Comparison of ENCODE assay signal across 15 cellular contexts in the genomic region with DNA sequence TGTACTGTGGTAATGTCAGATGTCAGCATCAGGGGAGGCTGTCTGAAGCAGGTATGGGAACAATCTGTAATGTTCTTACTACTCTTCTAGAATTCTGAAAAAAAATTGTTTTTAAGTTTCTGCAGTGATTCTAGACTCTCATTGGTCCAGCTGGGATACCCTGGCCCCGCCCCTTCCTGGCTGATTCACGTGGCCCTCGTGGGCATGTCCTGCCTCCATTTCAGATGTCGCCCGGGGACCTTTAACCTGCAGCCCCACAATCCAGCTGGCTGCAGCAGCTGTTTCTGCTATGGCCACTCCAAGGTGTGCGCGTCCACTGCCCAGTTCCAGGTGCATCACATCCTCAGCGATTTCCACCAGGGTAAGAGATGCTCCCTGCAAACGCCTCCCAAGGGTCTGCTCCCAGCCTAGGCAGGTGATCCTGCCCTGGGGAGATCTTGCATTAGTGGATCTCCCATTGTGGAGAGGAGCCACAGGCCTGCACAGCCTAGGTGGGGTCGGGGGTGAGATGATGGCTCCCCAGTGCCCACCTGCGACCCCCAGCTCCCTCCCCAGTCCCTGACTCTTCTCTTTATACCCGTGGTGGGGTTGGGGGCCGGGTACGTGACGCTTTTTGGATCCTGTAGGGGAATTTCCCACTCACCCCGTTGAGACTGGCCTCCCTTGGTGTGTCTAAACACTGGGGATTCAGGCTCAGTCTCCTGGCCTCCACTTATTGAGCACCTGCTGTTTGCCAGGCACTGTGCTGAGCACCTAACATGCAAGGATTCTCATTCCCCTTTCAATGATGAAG. TPM values are rescaled to one million over a fixed set of nuclear protein-coding genes. Genes with fewer than 3 reads are reported as not detected.
DNase-seq lines count a peak whose midpoint lies in the region; ATAC-seq and TF ChIP-seq lines count a peak whose summit lies in the region.
"Had no signal": no experiment of that assay in that cellular context is flagged by ENCODE, and none has a peak within 500 bp of the region (broad histone marks: within the 10 kb centered on the region; RNA-seq: fewer than 3 reads in every experiment).

No MANE protein-coding gene starts in this region.

- H3K4me1 Mint-ChIP-seq in T-cell: peaks cover 0 to 15% (median 12%) of the 10 kb centered on the region in 3 donors
- peaks cover 8% of the 10 kb centered on the region for H3K4me1 Mint-ChIP-seq in activated naive CD4-positive, alpha-beta T cell treated with anti-CD3 and anti-CD28 coated beads for 36 hours (ENCODE audit: low read depth)

- peaks cover 6% of the 10 kb centered on the region for H3F3A ChIP-seq in DOHH2 (ENCODE audit: control insufficient read depth, insufficient read depth)

- peaks cover 38% of the 10 kb centered on the region for H3K4me1 ChIP-seq in DOHH2 (ENCODE audit: control insufficient read depth, low read length)
- H3K4me1 ChIP-seq: psoas muscle, SJCRH30, vagina had no signal

- H3K4me3 Mint-ChIP-seq in T-cell: no peak overlapping the region
- H3K4me3 Mint-ChIP-seq in activated naive CD4-positive, alpha-beta T cell treated with anti-CD3 and anti-CD28 coated beads for 36 hours: no peak overlapping the region

- H3K27ac ChIP-seq in DOHH2 (ENCODE audit: low read depth, low read length): no peak overlapping the region
- H3K27ac ChIP-seq: C4-2B, psoas muscle, SJCRH30, vagina had no signal

- H4K20me1 ChIP-seq in DOHH2 (ENCODE audit: control insufficient read depth, insufficient read depth, low read depth, low read length): no peaks in the 10 kb centered on the region

- no peaks in the 10 kb centered on the region for H3K79me2 ChIP-seq in DOHH2 (ENCODE audit: control insufficient read depth, low read length)

- H3K4me3 ChIP-seq in DOHH2 (ENCODE audit: low read length): no peak overlapping the region
- H3K4me3 ChIP-seq: psoas muscle, SJCRH30, vagina had no signal

- intact Hi-C loops in activated naive CD4-positive, alpha-beta T cell treated with anti-CD3 and anti-CD28 coated beads for 36 hours (cut with micrococcal nuclease): loop anchor here (1.0 to 5.0 kb wide), 5 partner anchors 37 to 338 kb away; partner anchors contain the start of gene LAMC3

- POLR2A ChIA-PET in T-cell (lab: Charles Lee): no interaction called here

- H3K4me2 ChIP-seq in DOHH2 (ENCODE audit: low read length): peak overlapping the region; percentile 4; the same call in 1 of the 2 replicates

- CTCF ChIA-PET in T-cell (lab: Charles Lee): interaction anchor here in 1 of 2 donors (0.6 to 1.0 kb wide), 6 partner anchors 18 to 1773 kb away, joined by 3 to 5 read pairs (median 4); no protein-coding TSS in a partner anchor
- CTCF ChIA-PET in activated naive CD4-positive, alpha-beta T cell treated with anti-CD3 and anti-CD28 coated beads for 36 hours (lab: Charles Lee): interaction anchor here (0.6 to 4.4 kb wide), 17 partner anchors 11 to 581 kb away, joined by 3 to 54 read pairs (median 4); no protein-coding TSS in a partner anchor

- H3K36me3 Mint-ChIP-seq in T-cell: no peaks in the 10 kb centered on the region
- H3K36me3 Mint-ChIP-seq in activated naive CD4-positive, alpha-beta T cell treated with anti-CD3 and anti-CD28 coated beads for 36 hours (ENCODE audit: low read depth): no peaks in the 10 kb centered on the region

- H3K27me3 ChIP-seq in DOHH2 (ENCODE audit: control insufficient read depth, low read length): peaks cover 16% of the 10 kb centered on the region
- H3K27me3 ChIP-seq: vagina had no signal

- DNase-seq in T-cell (peak in 26 of 34 experiments; percentile 12 to 67 (median 34)), NCI-H1092 treated with DMSO at 0.1 percent for 48 hours (lab: John Stamatoyannopoulos, UW) (no peak), NCI-H69 (lab: John Stamatoyannopoulos, UW) (no peak)
- DNase-seq in activated naive CD4-positive, alpha-beta T cell treated with anti-CD3 and anti-CD28 coated beads for 36 hours: peak; percentile 69
- DNase-seq in stimulated activated CD4-positive, alpha-beta T cell treated with anti-CD3 and anti-CD28 coated beads, Interleukin-1b, Interleukin-23, amount 100 ng/mL, for 48 hours: peak; percentile 54
- DNase-seq: hypothalamus, MM.1S, NCI-H510A, psoas muscle, SJCRH30 had no signal

- no peaks in the 10 kb centered on the region for H3K9me2 ChIP-seq in DOHH2 (replicated peaks; ENCODE audit: control insufficient read depth, low read length)

- H3K9me3 ChIP-seq in DOHH2 (ENCODE audit: control insufficient read depth, insufficient read depth, low read length): no peaks in the 10 kb centered on the region
- H3K9me3 ChIP-seq: psoas muscle, SJCRH30, vagina had no signal

- no peaks in the 10 kb centered on the region for H3K9me3 Mint-ChIP-seq in T-cell
- no peaks in the 10 kb centered on the region for H3K9me3 Mint-ChIP-seq in activated naive CD4-positive, alpha-beta T cell treated with anti-CD3 and anti-CD28 coated beads for 36 hours

- TF ChIP-seq CTCF in DOHH2 (IDR thresholded peaks at IDR 0.05; ENCODE audit: low read depth, low read length, poor library complexity, severe bottlenecking): no peak

- no peak overlapping the region for H3K27ac Mint-ChIP-seq in T-cell
- H3K27ac Mint-ChIP-seq in activated naive CD4-positive, alpha-beta T cell treated with anti-CD3 and anti-CD28 coated beads for 36 hours: no peak overlapping the region

- peak in 3 of 4 experiments; percentile 51 to 60 (median 53) for ATAC-seq in T-cell (replicated peaks in 1 of 4)
- ATAC-seq in HG03457 (IDR thresholded peaks at IDR 0.05; ENCODE audit: unreplicated experiment): no peak
- no peak for ATAC-seq in HG03280 (IDR thresholded peaks at IDR 0.05; ENCODE audit: unreplicated experiment)

- no peaks in the 10 kb centered on the region for H3K36me3 ChIP-seq in DOHH2 (ENCODE audit: control insufficient read depth, low read length)
- H3K36me3 ChIP-seq: SJCRH30 had no signal

- peaks cover 3 to 7% of the 10 kb centered on the region in 2 donors for H3K27me3 Mint-ChIP-seq in T-cell
- peaks cover 4% of the 10 kb centered on the region for H3K27me3 Mint-ChIP-seq in activated naive CD4-positive, alpha-beta T cell treated with anti-CD3 and anti-CD28 coated beads for 36 hours (ENCODE audit: low read depth)

RNA-seq across cellular contexts. Expression of gene LAMC3, which starts 36.5 kb away (rescaled TPM):
- total RNA-seq in T-cell: 1 to 10 TPM in 3 of 5 donors, under 1 TPM in 2; 0.35 to 3.7 (median 1.8) TPM
- under 1 TPM; 0.69 to 0.98 TPM for total RNA-seq in activated naive CD4-positive, alpha-beta T cell treated with anti-CD3 and anti-CD28 coated beads for 36 hours
- total RNA-seq: SJCRH30 had no signal

RNA-seq across cellular contexts. Expression of gene AIF1L, which starts 50.8 kb away (rescaled TPM):
- total RNA-seq in T-cell: under 1 TPM in 3 of 5 donors, not detected in 2; 0.37 to 0.67 (median 0.51) TPM
- total RNA-seq in activated naive CD4-positive, alpha-beta T cell treated with anti-CD3 and anti-CD28 coated beads for 36 hours: 1 to 10 TPM; 1.4 to 1.8 TPM

Comparison
In these comparisons a context has a peak if more than half of its experiments do, and no peak if none do; other contexts are left out.
1. ATAC-seq: peak in T-cell (3 of 4); none in HG03457 (single experiment) and HG03280 (single experiment).
2. DNase-seq: peak in T-cell (26 of 34), activated naive CD4-positive, alpha-beta T cell treated with anti-CD3 and anti-CD28 coated beads for 36 hours (single experiment) and stimulated activated CD4-positive, alpha-beta T cell treated with anti-CD3 and anti-CD28 coated beads, Interleukin-1b, Interleukin-23, amount 100 ng/mL, for 48 hours (single experiment); none in NCI-H1092 treated with DMSO at 0.1 percent for 48 hours (single experiment) and NCI-H69 (single experiment).